23 cellular contexts compared by ENCODE assay signal in the genomic region with DNA sequence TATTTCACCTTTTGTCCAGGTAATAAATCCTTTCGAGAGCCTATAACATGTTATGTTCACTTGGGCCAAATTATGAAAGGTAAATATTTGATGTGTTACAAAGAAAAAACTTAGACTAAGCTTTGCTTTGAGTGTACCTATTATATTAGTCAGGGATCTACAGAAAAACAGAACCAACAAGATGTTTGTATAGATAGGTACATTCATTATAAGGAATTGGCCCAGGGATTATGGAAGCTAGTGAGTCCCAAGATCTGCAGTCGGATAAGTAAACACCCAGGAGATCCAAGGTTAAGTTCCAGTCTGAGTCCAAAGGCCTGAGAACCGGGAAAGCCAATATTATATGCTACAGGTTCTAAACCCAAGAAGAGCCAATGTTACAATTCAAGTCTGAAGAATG.
"Had no signal": no experiment of that assay in that cellular context is flagged by ENCODE, and none has a peak within 500 bp of the region (broad histone marks: within the 10 kb centered on the region; RNA-seq: fewer than 3 reads in every experiment).

No MANE protein-coding gene starts in this region.

- H3K4me3 ChIP-seq: neural progenitor cell, ovary, psoas muscle, right lobe of liver, sigmoid colon, stomach, thoracic aorta, thyroid gland, tibial nerve, upper lobe of left lung, vagina had no signal

- H3K79me2 ChIP-seq: parathyroid adenoma had no signal

- H3K4me2 ChIP-seq: neural progenitor cell had no signal

- ATAC-seq: natural killer cell; psoas muscle; right cardiac atrium; right lobe of liver; stimulated activated naive B cell treated with anti-CD40 and anti-IgM and Interleukin-4, amounts not matched to agents 10 μg/mL and 1 μg/mL and 100 μg/mL, for 72 hours had no signal

- H3K4me1 ChIP-seq: neural progenitor cell, parathyroid adenoma, psoas muscle, right lobe of liver, sigmoid colon, stomach, thyroid gland, tibial nerve, upper lobe of left lung, vagina had no signal

- H3K9me3 ChIP-seq: ovary, psoas muscle, right lobe of liver, sigmoid colon, stomach, thoracic aorta, thyroid gland, tibial nerve, upper lobe of left lung, vagina had no signal

- H3K9ac ChIP-seq: neural progenitor cell, parathyroid adenoma had no signal

- H3K27me3 ChIP-seq: neural progenitor cell, ovary, right lobe of liver, sigmoid colon, stomach, thyroid gland, tibial nerve, upper lobe of left lung, vagina had no signal

- DNase-seq: natural killer cell; occipital lobe; ovary; posterior cingulate gyrus; psoas muscle; right cardiac atrium; right lobe of liver; sigmoid colon; small intestine; stimulated activated CD4-positive, alpha-beta T cell treated with anti-CD3 and anti-CD28 coated beads, Interleukin-15, amount 100 ng/mL, for 24 hours; stimulated activated CD4-positive, alpha-beta T cell treated with anti-CD3 and anti-CD28 coated beads, Interleukin-2, amount 100 ng/mL, for 24 hours; stimulated activated CD4-positive, alpha-beta T cell treated with anti-CD3 and anti-CD28 coated beads, Interleukin-2, amount 100 ng/mL, for 48 hours; stimulated activated CD4-positive, alpha-beta T cell treated with anti-CD3 and anti-CD28 coated beads, Interleukin-4, amount 100 ng/mL, for 24 hours; stimulated activated naive B cell treated with anti-CD40 and anti-IgM and Interleukin-4, amounts not matched to agents 10 μg/mL and 1 μg/mL and 100 μg/mL, for 72 hours; stimulated activated naive CD4-positive, alpha-beta T cell treated with Interleukin-2 at 50 U/mL for 16 hours; stomach; thyroid gland; upper lobe of left lung had no signal

- H2AFZ ChIP-seq: neural progenitor cell, parathyroid adenoma had no signal

- H3K27ac ChIP-seq: neural progenitor cell, ovary, parathyroid adenoma, psoas muscle, right lobe of liver, sigmoid colon, stomach, thoracic aorta, thyroid gland, tibial nerve, upper lobe of left lung, vagina had no signal

- H3K36me3 ChIP-seq: neural progenitor cell, ovary, right lobe of liver, sigmoid colon, stomach, thoracic aorta, thyroid gland, tibial nerve, upper lobe of left lung, vagina had no signal
